17 cellular contexts compared by ENCODE assay signal in genomic region chr2:12949406-12949805, GRCh38.
A peak's percentile ranks its signal among the peaks of the same experiment; 100 is the strongest.
DNase-seq lines count a peak whose midpoint lies in the region; ATAC-seq and TF ChIP-seq lines count a peak whose summit lies in the region.
"Had no signal": no experiment of that assay in that cellular context is flagged by ENCODE, and none has a peak within 500 bp of the region (broad histone marks: within the 10 kb centered on the region; RNA-seq: fewer than 3 reads in every experiment).

No MANE protein-coding gene starts in this region.

- H3K27me3 Mint-ChIP-seq in activated T-cell treated with anti-CD3 and anti-CD28 coated beads, Interleukin-2, amount 50 U/mL, for 72 hours (ENCODE audit: low read depth): peaks cover 34% of the 10 kb centered on the region
- no peaks in the 10 kb centered on the region for H3K27me3 Mint-ChIP-seq in GM23338 (ENCODE audit: insufficient read depth, low read depth, poor library complexity)

- H3K27me3 ChIP-seq in GM23338 (ENCODE audit: insufficient read depth): no peaks in the 10 kb centered on the region

- peaks cover 32% of the 10 kb centered on the region for H3K4me1 Mint-ChIP-seq in activated T-cell treated with anti-CD3 and anti-CD28 coated beads, Interleukin-2, amount 50 U/mL, for 72 hours (ENCODE audit: low read depth)
- H3K4me1 Mint-ChIP-seq in GM23338: peaks cover 12% of the 10 kb centered on the region; the same call in 2 of the 3 replicates
- H3K4me1 Mint-ChIP-seq: CD14-positive monocyte had no signal

- H3K4me3 ChIP-seq in GM23338: no peak overlapping the region

- H4K20me1 ChIP-seq in GM23338 (replicated peaks; ENCODE audit: insufficient read depth): no peaks in the 10 kb centered on the region

- no peak overlapping the region for H3K4me3 Mint-ChIP-seq in activated T-cell treated with anti-CD3 and anti-CD28 coated beads, Interleukin-2, amount 50 U/mL, for 72 hours
- no peak overlapping the region for H3K4me3 Mint-ChIP-seq in GM23338

- DNase-seq in activated T-cell treated with anti-CD3 and anti-CD28 coated beads, Interleukin-2, amount 50 U/mL, for 72 hours: no peak
- DNase-seq in activated T-cell treated with anti-CD3 and anti-CD28 coated beads, Interleukin-2, amount 50 U/mL, for 1 hour: no peak
- DNase-seq in stimulated activated naive CD8-positive, alpha-beta T cell treated with anti-CD3 and anti-CD28 coated beads, Interleukin-15, Interleukin-2, amounts not matched to agents 100 U/mL and 50 U/mL, for 24 hours: no peak
- DNase-seq in GM23338 (ENCODE audit: low spot score) (no peak), G401 (ENCODE audit: low spot score) (no peak)
- DNase-seq: COR-L47, DMS153, H7, MV-4-11, NCI-H1930, NCI-H2171, NCI-H446 had no signal

- H3K9me2 ChIP-seq in GM23338 (ENCODE audit: insufficient read depth): no peaks in the 10 kb centered on the region

- H2AFZ ChIP-seq in GM23338: no peak overlapping the region

- no peaks in the 10 kb centered on the region for H3K9me3 Mint-ChIP-seq in activated T-cell treated with anti-CD3 and anti-CD28 coated beads, Interleukin-2, amount 50 U/mL, for 72 hours
- no peaks in the 10 kb centered on the region for H3K9me3 Mint-ChIP-seq in GM23338

- no peak overlapping the region for H3K27ac Mint-ChIP-seq in activated T-cell treated with anti-CD3 and anti-CD28 coated beads, Interleukin-2, amount 50 U/mL, for 72 hours
- H3K27ac Mint-ChIP-seq in GM23338: no peak overlapping the region
- H3K27ac Mint-ChIP-seq: CD14-positive monocyte had no signal

- no peaks in the 10 kb centered on the region for H3K9me3 ChIP-seq in KOPT-K1 (ENCODE audit: insufficient read depth, low read length, poor library complexity, severe bottlenecking)

- H3F3A ChIP-seq in GM23338 (replicated peaks; ENCODE audit: low read depth): no peaks in the 10 kb centered on the region

- H3K27ac ChIP-seq in KOPT-K1 (ENCODE audit: low read depth, low read length, poor library complexity, severe bottlenecking) (peak overlapping the region; percentile 40), VCaP (peak overlapping the region; percentile 54), GM23338 (ENCODE audit: low read depth) (no peak overlapping the region)
- H3K27ac ChIP-seq: RWPE1 had no signal

- H3K79me2 ChIP-seq in GM23338 (replicated peaks; ENCODE audit: insufficient read depth): no peaks in the 10 kb centered on the region

- H3K4me1 ChIP-seq in GM23338 (ENCODE audit: insufficient read depth): peaks cover 8% of the 10 kb centered on the region; the same call in 1 of the 2 replicates

- no peak overlapping the region for H3K4me2 ChIP-seq in GM23338

- no peak for TF ChIP-seq CTCF in VCaP (conservative IDR thresholded peaks at IDR 0.05)
- no peak for TF ChIP-seq CTCF in GM23338 (conservative IDR thresholded peaks at IDR 0.05; ENCODE audit: low read depth in 2 of 2)

- no peaks in the 10 kb centered on the region for H3K36me3 Mint-ChIP-seq in activated T-cell treated with anti-CD3 and anti-CD28 coated beads, Interleukin-2, amount 50 U/mL, for 72 hours (ENCODE audit: insufficient read depth in 2 of 2)
- no peaks in the 10 kb centered on the region for H3K36me3 Mint-ChIP-seq in GM23338 (ENCODE audit: low read depth)
- H3K36me3 Mint-ChIP-seq: CD14-positive monocyte had no signal

- no peaks in the 10 kb centered on the region for H3K36me3 ChIP-seq in KOPT-K1 (ENCODE audit: insufficient read depth, low read length)
- no peaks in the 10 kb centered on the region for H3K36me3 ChIP-seq in GM23338 (ENCODE audit: insufficient read depth)

- ATAC-seq in activated T-cell treated with anti-CD3 and anti-CD28 coated beads, Interleukin-2, amount 50 U/mL, for 72 hours (replicated peaks in 1 of 2): peak; percentile 13 to 22
- ATAC-seq in stimulated activated naive CD8-positive, alpha-beta T cell treated with anti-CD3 and anti-CD28 coated beads, Interleukin-15, Interleukin-2, amounts not matched to agents 100 U/mL and 50 U/mL, for 24 hours: peak; percentile 44
- ATAC-seq in GM23338 (no peak), HG02623 (IDR thresholded peaks at IDR 0.05; ENCODE audit: unreplicated experiment) (no peak)

- in situ Hi-C loops in G401 (cut with HindIII; ENCODE audit: low sequenced_read_pairs): no loop called here

TF ChIP-seq in GM23338, 12 proteins besides CTCF, POLR2A, EP300 and RAD21 (continues in another document):
- TF ChIP-seq JUNB (IDR thresholded peaks at IDR 0.05; ENCODE audit: unreplicated experiment) (no peak), STAT1 (IDR thresholded peaks at IDR 0.05; ENCODE audit: unreplicated experiment) (no peak), EZH2phosphoT487 (IDR thresholded peaks at IDR 0.05; ENCODE audit: unreplicated experiment) (no peak), CREB1 (CRISPR knock-in tag; IDR thresholded peaks at IDR 0.05; ENCODE audit: low read depth) (no peak), NANOG (IDR thresholded peaks at IDR 0.05; ENCODE audit: borderline replicate concordance) (no peak), ZNF331 (CRISPR knock-in tag; IDR thresholded peaks at IDR 0.05; ENCODE audit: low read depth) (no peak), ETS1 (IDR thresholded peaks at IDR 0.05) (no peak), REST (IDR thresholded peaks at IDR 0.05; ENCODE audit: unreplicated experiment) (no peak), ZNF114 (CRISPR knock-in tag; IDR thresholded peaks at IDR 0.05) (no peak), EZH2 (IDR thresholded peaks at IDR 0.05; ENCODE audit: low read depth, unreplicated experiment) (no peak)

Comparison
In these comparisons a context has a peak if more than half of its experiments do, and no peak if none do; other contexts are left out.
1. ATAC-seq: peak in activated T-cell treated with anti-CD3 and anti-CD28 coated beads, Interleukin-2, amount 50 U/mL, for 72 hours (2 of 2) and stimulated activated naive CD8-positive, alpha-beta T cell treated with anti-CD3 and anti-CD28 coated beads, Interleukin-15, Interleukin-2, amounts not matched to agents 100 U/mL and 50 U/mL, for 24 hours (single experiment); none in GM23338 (single experiment) and HG02623 (single experiment).